ENCODE assay signal across 15 cellular contexts in genomic region chr11:7890417-7891179, GRCh38. TPM values are rescaled to one million over a fixed set of nuclear protein-coding genes. Genes with fewer than 3 reads are reported as not detected.
DNase-seq lines count a peak whose midpoint lies in the region; ATAC-seq, FAIRE-seq and TF ChIP-seq lines count a peak whose summit lies in the region.
"Had no signal": no experiment of that assay in that cellular context is flagged by ENCODE, and none has a peak within 500 bp of the region (broad histone marks: within the 10 kb centered on the region; RNA-seq: fewer than 3 reads in every experiment).

No MANE protein-coding gene starts in this region.

- H3K4me2 ChIP-seq in endothelial cell of umbilical vein (ENCODE audit: insufficient read depth, low read length): no peak overlapping the region
- H3K4me2 ChIP-seq in skeletal muscle satellite cell (ENCODE audit: low read length): peak overlapping the region; percentile 57
- H3K4me2 ChIP-seq in hepatocyte: no peak overlapping the region

- 46% methylated on average over 6 of the region's 6 CpGs for WGBS in hepatocyte (ENCODE audit: low lambda C conversion rate, missing lambda C conversion rate)

- H3K4me1 ChIP-seq in endothelial cell of umbilical vein (ENCODE audit: control insufficient read depth, extremely low read depth, insufficient read depth, low read length): peaks cover 4% of the 10 kb centered on the region
- H3K4me1 ChIP-seq in skeletal muscle satellite cell (ENCODE audit: control insufficient read depth, insufficient read depth, low read length): peaks cover 34% of the 10 kb centered on the region
- H3K4me1 ChIP-seq in ascending aorta: no peaks in the 10 kb centered on the region
- H3K4me1 ChIP-seq in hepatocyte (ENCODE audit: insufficient read depth): peaks cover 7% of the 10 kb centered on the region

- ATAC-seq in GM19043 (IDR thresholded peaks at IDR 0.05; ENCODE audit: low read depth, unreplicated experiment): peak; percentile 59
- peak; percentile 64 for ATAC-seq in HG03342 (IDR thresholded peaks at IDR 0.05; ENCODE audit: unreplicated experiment)
- ATAC-seq: naive thymus-derived CD4-positive, alpha-beta T cell had no signal

- no peak for TF ChIP-seq POLR2A in endothelial cell of umbilical vein (IDR thresholded peaks at IDR 0.05; ENCODE audit: low read depth, low read length)

- H3K36me3 ChIP-seq in endothelial cell of umbilical vein (ENCODE audit: control insufficient read depth in 2 of 2, extremely low read depth in 1 of 2, insufficient read depth in 2 of 2, low read length in 2 of 2) (no peaks in the 10 kb centered on the region), skeletal muscle satellite cell (ENCODE audit: insufficient read depth, low read length) (no peaks in the 10 kb centered on the region), ascending aorta (no peaks in the 10 kb centered on the region), hepatocyte (replicated peaks; ENCODE audit: insufficient read depth, low read depth) (no peaks in the 10 kb centered on the region)
- H3K36me3 ChIP-seq: WERI-Rb-1 had no signal

- BruUV-seq in endothelial cell of umbilical vein (replicated peaks; lab: Mats Ljungman, UMichigan): no TSS peak

- DNase-seq in endothelial cell of umbilical vein (ENCODE audit: low read depth, low spot score) (no peak), ascending aorta (ENCODE audit: low spot score in 2 of 2) (no peak), hepatocyte (ENCODE audit: low spot score) (no peak), hypothalamus (lab: John Stamatoyannopoulos, UW) (no peak)
- DNase-seq: activated T-cell treated with anti-CD3 and anti-CD28 coated beads, Interleukin-2, amount 50 U/mL, for 48 hours; DMS 273 treated with DMSO at 0.1 percent for 48 hours; Kasumi-1; naive thymus-derived CD4-positive, alpha-beta T cell; NCI-H2227 treated with DMSO at 0.1 percent for 48 hours; SHP77; WERI-Rb-1 had no signal

- peak; percentile 53 for FAIRE-seq in endothelial cell of umbilical vein (lab: Jason Lieb, UNC)

- H3K4me3 ChIP-seq in endothelial cell of umbilical vein (replicated peaks in 1 of 3; ENCODE audit: insufficient read depth in 1 of 3, low read depth in 1 of 3, low read length in 3 of 3) (no peak overlapping the region), skeletal muscle satellite cell (ENCODE audit: low read length) (no peak overlapping the region), ascending aorta (no peak overlapping the region), hepatocyte (no peak overlapping the region)

- H3K9me1 ChIP-seq in endothelial cell of umbilical vein (replicated peaks; ENCODE audit: control insufficient read depth, extremely low read depth, insufficient read depth, low read length): no peaks in the 10 kb centered on the region

- no peak for TF ChIP-seq CTCF in endothelial cell of umbilical vein (IDR thresholded peaks at IDR 0.05; ENCODE audit: extremely low read depth in 1 of 2, insufficient read depth in 1 of 2, low read depth in 1 of 2, low read length in 2 of 2)
- no peak for TF ChIP-seq CTCF in ascending aorta (IDR thresholded peaks at IDR 0.05)
- no peak for TF ChIP-seq CTCF in hepatocyte (IDR thresholded peaks at IDR 0.05; ENCODE audit: poor library complexity)

- H3K9ac ChIP-seq in endothelial cell of umbilical vein (replicated peaks; ENCODE audit: extremely low read depth, insufficient read depth, low read length): no peak overlapping the region
- no peak overlapping the region for H3K9ac ChIP-seq in skeletal muscle satellite cell (ENCODE audit: low read depth, low read length)

- H3K79me2 ChIP-seq in endothelial cell of umbilical vein (ENCODE audit: control insufficient read depth, insufficient read depth, low read length) (no peaks in the 10 kb centered on the region), hepatocyte (no peaks in the 10 kb centered on the region)

- no peaks in the 10 kb centered on the region for H3K9me3 ChIP-seq in endothelial cell of umbilical vein (replicated peaks; ENCODE audit: control insufficient read depth, insufficient read depth, low read length)
- no peaks in the 10 kb centered on the region for H3K9me3 ChIP-seq in skeletal muscle satellite cell (replicated peaks; ENCODE audit: low read length)
- no peaks in the 10 kb centered on the region for H3K9me3 ChIP-seq in ascending aorta
- H3K9me3 ChIP-seq in hepatocyte (ENCODE audit: low read depth): no peaks in the 10 kb centered on the region

- dilution Hi-C loops in endothelial cell of umbilical vein (cut with MboI; ENCODE audit: extremely low pct_ligation_motif_present, low sequenced_read_pairs): no loop called here

- peaks cover 12 to 17% of the 10 kb centered on the region in 2 experiments for H3K27me3 ChIP-seq in endothelial cell of umbilical vein (ENCODE audit: control insufficient read depth in 2 of 2, insufficient read depth in 2 of 2, low read length in 2 of 2)
- H3K27me3 ChIP-seq in skeletal muscle satellite cell (ENCODE audit: control insufficient read depth, insufficient read depth, low read length): no peaks in the 10 kb centered on the region
- H3K27me3 ChIP-seq in ascending aorta: no peaks in the 10 kb centered on the region
- no peaks in the 10 kb centered on the region for H3K27me3 ChIP-seq in hepatocyte

- H3K27ac ChIP-seq in endothelial cell of umbilical vein (ENCODE audit: insufficient read depth, low read depth, low read length) (no peak overlapping the region), ascending aorta (no peak overlapping the region), hepatocyte (no peak overlapping the region)
- H3K27ac ChIP-seq: epithelial cell of prostate, WERI-Rb-1 had no signal

- intact Hi-C loops in endothelial cell of umbilical vein (cut with micrococcal nuclease) (loop anchor here (5.0 kb wide), 1 partner anchor 182 kb away; no protein-coding TSS in a partner anchor), ascending aorta (cut with DNase I) (no loop called here)

- POLR2A ChIA-PET in endothelial cell of umbilical vein (lab: Charles Lee): no interaction called here

- no peaks in the 10 kb centered on the region for H3K9me2 ChIP-seq in hepatocyte (replicated peaks; ENCODE audit: insufficient read depth)

- H4K20me1 ChIP-seq in endothelial cell of umbilical vein (replicated peaks; ENCODE audit: control insufficient read depth, extremely low read depth, insufficient read depth, low read length) (no peaks in the 10 kb centered on the region), hepatocyte (ENCODE audit: insufficient read depth, poor library complexity, severe bottlenecking) (no peaks in the 10 kb centered on the region)

- H2AFZ ChIP-seq in endothelial cell of umbilical vein (ENCODE audit: low read depth, low read length) (no peak overlapping the region), hepatocyte (no peak overlapping the region)

- CTCF ChIA-PET in endothelial cell of umbilical vein (lab: Charles Lee): interaction anchor here (0.6 to 7.7 kb wide), 9 partner anchors 9 to 209 kb away, joined by 3 to 132 read pairs (median 4); partner anchors contain the start of gene EIF3F

TF ChIP-seq in endothelial cell of umbilical vein, 7 proteins besides CTCF, POLR2A, EP300 and RAD21 (continues in another document):
- TF ChIP-seq MYC (IDR thresholded peaks at IDR 0.05; ENCODE audit: low read depth, low read length) (no peak), MAX (IDR thresholded peaks at IDR 0.05; ENCODE audit: insufficient read depth, insufficient read length) (no peak), GATA2 (IDR thresholded peaks at IDR 0.05; ENCODE audit: insufficient read depth, insufficient read length, low read depth, low read length) (no peak), JUN (IDR thresholded peaks at IDR 0.05; ENCODE audit: borderline replicate concordance, insufficient read depth, insufficient read length, low read depth) (no peak)

RNA-seq across cellular contexts. Expression of gene OR10A6, which starts 40.5 kb away (rescaled TPM):
- total RNA-seq in endothelial cell of umbilical vein (not detected in 2 replicates), ascending aorta (not detected), hepatocyte (not detected in 2 replicates)
- polyA plus RNA-seq in endothelial cell of umbilical vein (not detected in 2 replicates), hepatocyte (0.04 TPM in 1 of 2 replicates, not detected in the other)
- not detected in 2 replicates for polyA plus RNA-seq in endothelial cell of umbilical vein (2011; cell fraction: cytosol; rRNA removed)
- polyA plus RNA-seq in endothelial cell of umbilical vein (2011; cell fraction: nucleus; rRNA removed): not detected in 2 replicates
- not detected in 2 replicates for polyA plus RNA-seq in endothelial cell of umbilical vein (2012)
- polyA minus RNA-seq in endothelial cell of umbilical vein: not detected in 2 replicates
- not detected for polyA minus RNA-seq in endothelial cell of umbilical vein (2011; cell fraction: cytosol; rRNA and poly(A)+ RNA removed)
- not detected in 2 replicates for polyA minus RNA-seq in endothelial cell of umbilical vein (2011; cell fraction: nucleus; rRNA and poly(A)+ RNA removed)
- total RNA-seq in skeletal muscle satellite cell (2012; rRNA removed): not detected in 2 replicates
- total RNA-seq: naive thymus-derived CD4-positive, alpha-beta T cell had no signal
- polyA plus RNA-seq: naive thymus-derived CD4-positive, alpha-beta T cell had no signal

RNA-seq across cellular contexts. Expression of gene OR10A3, which starts 50.9 kb away (rescaled TPM):
- total RNA-seq in endothelial cell of umbilical vein (not detected in 2 replicates), ascending aorta (not detected), hepatocyte (not detected in 2 replicates)
- polyA plus RNA-seq in endothelial cell of umbilical vein (not detected in 2 replicates), hepatocyte (not detected in 2 replicates)
- polyA plus RNA-seq in endothelial cell of umbilical vein (2011; cell fraction: cytosol; rRNA removed): not detected in 2 replicates
- not detected in 2 replicates for polyA plus RNA-seq in endothelial cell of umbilical vein (2011; cell fraction: nucleus; rRNA removed)
- polyA plus RNA-seq in endothelial cell of umbilical vein (2012): not detected in 2 replicates
- polyA minus RNA-seq in endothelial cell of umbilical vein: not detected in 2 replicates
- polyA minus RNA-seq in endothelial cell of umbilical vein (2011; cell fraction: cytosol; rRNA and poly(A)+ RNA removed): not detected
- not detected in 2 replicates for polyA minus RNA-seq in endothelial cell of umbilical vein (2011; cell fraction: nucleus; rRNA and poly(A)+ RNA removed)
- under 0.01 TPM in 1 of 2 replicates, not detected in the other for total RNA-seq in skeletal muscle satellite cell (2012; rRNA removed)
- total RNA-seq: naive thymus-derived CD4-positive, alpha-beta T cell had no signal
- polyA plus RNA-seq: naive thymus-derived CD4-positive, alpha-beta T cell had no signal

RNA-seq across cellular contexts. Expression of gene OR5P3, which starts 60.0 kb away (rescaled TPM):
- total RNA-seq in endothelial cell of umbilical vein (not detected in 2 replicates), ascending aorta (not detected), hepatocyte (0.77 TPM in 1 of 2 replicates, not detected in the other)
- polyA plus RNA-seq in endothelial cell of umbilical vein (not detected in 2 replicates), hepatocyte (not detected in 2 replicates)
- polyA plus RNA-seq in endothelial cell of umbilical vein (2011; cell fraction: cytosol; rRNA removed): not detected in 2 replicates
- 0.11 TPM in 1 of 2 replicates, not detected in the other for polyA plus RNA-seq in endothelial cell of umbilical vein (2011; cell fraction: nucleus; rRNA removed)
- not detected in 2 replicates for polyA plus RNA-seq in endothelial cell of umbilical vein (2012)
- polyA minus RNA-seq in endothelial cell of umbilical vein: 0.28 TPM in 1 of 2 replicates, not detected in the other
- not detected for polyA minus RNA-seq in endothelial cell of umbilical vein (2011; cell fraction: cytosol; rRNA and poly(A)+ RNA removed)
- polyA minus RNA-seq in endothelial cell of umbilical vein (2011; cell fraction: nucleus; rRNA and poly(A)+ RNA removed): 0.63 and 1.0 TPM in 2 replicates
- total RNA-seq in skeletal muscle satellite cell (2012; rRNA removed): not detected in 2 replicates
- total RNA-seq: naive thymus-derived CD4-positive, alpha-beta T cell had no signal
- polyA plus RNA-seq: naive thymus-derived CD4-positive, alpha-beta T cell had no signal
